ENCODE assay signal across 11 cellular contexts in genomic region chr7:106114735-106115383, GRCh38. TPM values are rescaled to one million over a fixed set of nuclear protein-coding genes. Genes with fewer than 3 reads are reported as not detected.
A peak's percentile ranks its signal among the peaks of the same experiment; 100 is the strongest.
DNase-seq lines count a peak whose midpoint lies in the region; ATAC-seq, FAIRE-seq and TF ChIP-seq lines count a peak whose summit lies in the region.
"Had no signal": no experiment of that assay in that cellular context is flagged by ENCODE, and none has a peak within 500 bp of the region (broad histone marks: within the 10 kb centered on the region; RNA-seq: fewer than 3 reads in every experiment).

No MANE protein-coding gene starts in this region.

- H3K9me3 Mint-ChIP-seq in activated CD4-positive, alpha-beta T cell treated with anti-CD3 and anti-CD28 coated beads, Interleukin-2, amount 10 ng/mL, durations not matched to agents 24 days and 14 days = no peaks in the 10 kb centered on the region

- no peak overlapping the region for H3K4ac ChIP-seq in mesenchymal stem cell (ENCODE audit: low read depth in 1 of 2, low read length in 2 of 2)

- H2BK15ac ChIP-seq in mesenchymal stem cell (ENCODE audit: low read depth, poor library complexity, severe bottlenecking) = no peak overlapping the region

- H3K4me3 ChIP-seq in gastroesophageal sphincter (no peak overlapping the region), mesenchymal stem cell (ENCODE audit: insufficient read depth in 1 of 2, low read depth in 1 of 2, low read length in 2 of 2) (no peak overlapping the region)

- H3K9me3 ChIP-seq in gastroesophageal sphincter = no peaks in the 10 kb centered on the region
- H3K9me3 ChIP-seq in mesenchymal stem cell (ENCODE audit: control insufficient read depth, low read length) = no peaks in the 10 kb centered on the region

- no peak overlapping the region for H3K14ac ChIP-seq in mesenchymal stem cell (ENCODE audit: low read length in 2 of 2)

- TF ChIP-seq CTCF in gastroesophageal sphincter (IDR thresholded peaks at IDR 0.05) = no peak

- H3K9ac ChIP-seq in mesenchymal stem cell (ENCODE audit: low read length) = no peak overlapping the region

- no peak overlapping the region for H4K8ac ChIP-seq in mesenchymal stem cell (ENCODE audit: low read length)

- peaks cover 29% of the 10 kb centered on the region for H3K4me1 Mint-ChIP-seq in activated CD4-positive, alpha-beta T cell treated with anti-CD3 and anti-CD28 coated beads, Interleukin-2, amount 10 ng/mL, durations not matched to agents 24 days and 14 days

- no peak for DNase-seq in GM19239 (ENCODE audit: insufficient read length, low spot score)
- no peak for DNase-seq in activated CD4-positive, alpha-beta T cell treated with anti-CD3 and anti-CD28 coated beads, Interleukin-2, amount 10 ng/mL, durations not matched to agents 24 days and 14 days
- peak; percentile 43 for DNase-seq in stimulated activated CD8-positive, alpha-beta memory T cell treated with anti-CD3 and anti-CD28 coated beads, Interleukin-4, amount 100 ng/mL, for 48 hours
- DNase-seq in mesenchymal stem cell = no peak
- DNase-seq in NCI-H2196 (lab: John Stamatoyannopoulos, UW; ENCODE audit: unreplicated experiment) = no peak
- DNase-seq in SHP77 treated with DMSO at 0.1 percent for 48 hours (lab: John Stamatoyannopoulos, UW) = no peak
- DNase-seq in HuH-7 (ENCODE audit: low spot score) = no peak
- DNase-seq: activated effector memory CD4-positive, alpha-beta T cell treated with anti-CD3 and anti-CD28 coated beads, Interleukin-2, amount 50 U/mL, for 16 hours; DMS 273 treated with DMSO at 0.1 percent for 48 hours; NCI-H82 had no signal

- H3K36me3 ChIP-seq in gastroesophageal sphincter (no peaks in the 10 kb centered on the region), mesenchymal stem cell (ENCODE audit: control insufficient read depth in 1 of 2, insufficient read depth in 2 of 2, low read depth in 1 of 2, low read length in 2 of 2) (no peaks in the 10 kb centered on the region)

- no peak overlapping the region for H4K91ac ChIP-seq in mesenchymal stem cell (ENCODE audit: low read length)

- no peak overlapping the region for H2BK12ac ChIP-seq in mesenchymal stem cell (ENCODE audit: low read length in 2 of 2)

- H3K27me3 Mint-ChIP-seq in activated CD4-positive, alpha-beta T cell treated with anti-CD3 and anti-CD28 coated beads, Interleukin-2, amount 10 ng/mL, durations not matched to agents 24 days and 14 days = peaks cover 3% of the 10 kb centered on the region

- H3K4me1 ChIP-seq in gastroesophageal sphincter (peaks cover 0 to 67% (median 7%) of the 10 kb centered on the region in 3 donors), mesenchymal stem cell (ENCODE audit: control insufficient read depth, insufficient read depth, low read depth, low read length) (no peaks in the 10 kb centered on the region)

- WGBS in gastroesophageal sphincter (ENCODE audit: low coverage in 1 of 2), 2 donors = 80% methylated on average over 5 of the region's 5 CpGs; no CpG with 5 or more reads in 1 of the 2 donors
- 89% methylated on average over 5 of the region's 5 CpGs for WGBS in mesenchymal stem cell

- H2AFZ ChIP-seq in mesenchymal stem cell (ENCODE audit: low read depth, low read length) = no peak overlapping the region

- no peak overlapping the region for H3K23ac ChIP-seq in mesenchymal stem cell (ENCODE audit: low read length in 2 of 2)

- no peak for ATAC-seq in gastroesophageal sphincter

- peak overlapping the region; percentile 40 for H3K4me3 Mint-ChIP-seq in activated CD4-positive, alpha-beta T cell treated with anti-CD3 and anti-CD28 coated beads, Interleukin-2, amount 10 ng/mL, durations not matched to agents 24 days and 14 days

- H3K27me3 ChIP-seq in gastroesophageal sphincter (no peaks in the 10 kb centered on the region), mesenchymal stem cell (ENCODE audit: control insufficient read depth in 1 of 2, insufficient read depth in 1 of 2, low read length in 2 of 2) (no peaks in the 10 kb centered on the region)

- peak overlapping the region; percentile 39 for H3K27ac Mint-ChIP-seq in activated CD4-positive, alpha-beta T cell treated with anti-CD3 and anti-CD28 coated beads, Interleukin-2, amount 10 ng/mL, durations not matched to agents 24 days and 14 days

- FAIRE-seq in GM19239 (lab: Jason Lieb, UNC) = peak; percentile 14

- H3K36me3 Mint-ChIP-seq in activated CD4-positive, alpha-beta T cell treated with anti-CD3 and anti-CD28 coated beads, Interleukin-2, amount 10 ng/mL, durations not matched to agents 24 days and 14 days (ENCODE audit: low read depth) = no peaks in the 10 kb centered on the region

- H3K18ac ChIP-seq in mesenchymal stem cell (ENCODE audit: low read depth in 1 of 2, low read length in 2 of 2) = no peak overlapping the region

- H3K4me2 ChIP-seq in mesenchymal stem cell (ENCODE audit: low read length, poor library complexity, severe bottlenecking) = no peak overlapping the region

- TF ChIP-seq EP300 in gastroesophageal sphincter (IDR thresholded peaks at IDR 0.05) = no peak

- no peak overlapping the region for H2AK5ac ChIP-seq in mesenchymal stem cell (ENCODE audit: low read length, severe bottlenecking)

- no peak for TF ChIP-seq POLR2A in gastroesophageal sphincter (IDR thresholded peaks at IDR 0.05)

- H3K27ac ChIP-seq in gastroesophageal sphincter (peak overlapping the region; percentile 69 to 98 (median 75)), mesenchymal stem cell (ENCODE audit: low read length, poor library complexity, severe bottlenecking) (no peak overlapping the region)

- H2BK120ac ChIP-seq in mesenchymal stem cell (ENCODE audit: low read depth, low read length) = no peak overlapping the region

- no peak overlapping the region for H2BK5ac ChIP-seq in mesenchymal stem cell (ENCODE audit: low read depth, low read length, poor library complexity, severe bottlenecking)

- H3K79me1 ChIP-seq in mesenchymal stem cell (replicated peaks; ENCODE audit: low read length, poor library complexity, severe bottlenecking) = no peaks in the 10 kb centered on the region

- intact Hi-C loops in activated CD4-positive, alpha-beta T cell treated with anti-CD3 and anti-CD28 coated beads, Interleukin-2, amount 10 ng/mL, durations not matched to agents 24 days and 14 days (cut with micrococcal nuclease) = loop anchor here (5.0 kb wide), 1 partner anchor 1627 kb away; the partner anchor contains the start of gene CBLL1

RNA-seq across cellular contexts. Expression of gene SYPL1, which starts 2.7 kb away (rescaled TPM):
- 26.6 and 27.2 TPM in 2 replicates for total RNA-seq in activated CD4-positive, alpha-beta T cell treated with anti-CD3 and anti-CD28 coated beads, Interleukin-2, amount 10 ng/mL, durations not matched to agents 24 days and 14 days
- total RNA-seq in gastroesophageal sphincter = 100 to 1,000 TPM in 1 of 4 donors, 10 to 100 TPM in 3; 80.0 to 132 (median 93.2) TPM
- polyA plus RNA-seq in mesenchymal stem cell (2013, experiment 1 of 2) = 61.5 TPM
- polyA plus RNA-seq in mesenchymal stem cell (2013, experiment 2 of 2) = 68.5 TPM
